ENCODE assay signal across 10 cellular contexts in the genomic region with DNA sequence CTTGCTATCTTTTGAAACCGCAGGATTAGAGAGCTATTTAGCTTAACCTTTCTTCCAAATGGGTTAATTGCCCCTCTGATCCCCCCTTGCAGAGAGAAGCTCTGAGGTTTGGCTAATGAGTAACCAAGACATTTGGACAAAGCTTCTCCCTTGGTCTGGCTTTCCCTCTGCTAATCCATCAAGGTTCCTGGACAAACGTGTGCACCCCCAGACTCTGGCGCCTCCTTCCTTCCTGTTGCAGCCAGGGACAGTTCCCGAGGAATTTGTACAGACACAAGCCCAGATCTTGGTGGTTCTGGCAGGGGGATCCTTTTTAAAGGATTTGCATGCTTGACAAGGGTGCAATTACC.
DNase-seq lines count a peak whose midpoint lies in the region; ATAC-seq lines count a peak whose summit lies in the region.
"Had no signal": no experiment of that assay in that cellular context is flagged by ENCODE, and none has a peak within 500 bp of the region (broad histone marks: within the 10 kb centered on the region; RNA-seq: fewer than 3 reads in every experiment).

No MANE protein-coding gene starts in this region.

- peaks cover 1% of the 10 kb centered on the region for H3K36me3 Mint-ChIP-seq in T-helper 1 cell treated with Interleukin-12 subunit alpha and Interleukin-12 subunit beta and Interleukin-4 antibody, amounts not matched to agents 30 μg/mL and 1 μg/mL, for 36 hours (ENCODE audit: low read depth)
- peaks cover 6% of the 10 kb centered on the region for H3K36me3 Mint-ChIP-seq in stimulated activated effector memory CD8-positive, alpha-beta T cell treated with anti-CD3 and anti-CD28 coated beads, Interleukin-12 subunit alpha, Interleukin-12 subunit beta, amount 100 ng/mL, for 72 hours

- no peak overlapping the region for H3K27ac Mint-ChIP-seq in T-helper 1 cell treated with Interleukin-12 subunit alpha and Interleukin-12 subunit beta and Interleukin-4 antibody, amounts not matched to agents 30 μg/mL and 1 μg/mL, for 36 hours
- no peak overlapping the region for H3K27ac Mint-ChIP-seq in stimulated activated effector memory CD8-positive, alpha-beta T cell treated with anti-CD3 and anti-CD28 coated beads, Interleukin-12 subunit alpha, Interleukin-12 subunit beta, amount 100 ng/mL, for 72 hours

- DNase-seq in T-helper 1 cell: no peak
- peak; percentile 41 for DNase-seq in astrocyte of the hippocampus (ENCODE audit: low read depth, low spot score)
- peak; percentile 55 for DNase-seq in left kidney (ENCODE audit: low read depth, low spot score)
- DNase-seq in stimulated activated effector memory CD8-positive, alpha-beta T cell treated with anti-CD3 and anti-CD28 coated beads, Interleukin-12 subunit alpha, Interleukin-12 subunit beta, amount 100 ng/mL, for 72 hours (ENCODE audit: low spot score in 2 of 2): no peak
- DNase-seq in NK-92 treated with Interleukin-12 subunit alpha and Interleukin-12 subunit beta, amount 100 ng/mL, for 24 hours (lab: John Stamatoyannopoulos, UW): no peak
- DNase-seq in GF-D8 (lab: John Stamatoyannopoulos, UW): no peak
- DNase-seq: activated CD4-positive, CD25-positive, alpha-beta regulatory T cell treated with anti-CD3 and anti-CD28 coated beads, Interleukin-2, amount 50 U/mL, for 72 hours; NCI-H187 treated with DMSO at 0.1 percent for 48 hours had no signal

- peaks cover 56% of the 10 kb centered on the region for H3K27me3 Mint-ChIP-seq in T-helper 1 cell treated with Interleukin-12 subunit alpha and Interleukin-12 subunit beta and Interleukin-4 antibody, amounts not matched to agents 30 μg/mL and 1 μg/mL, for 36 hours (ENCODE audit: low read depth)

- peaks cover 19% of the 10 kb centered on the region for H3K4me1 Mint-ChIP-seq in T-helper 1 cell treated with Interleukin-12 subunit alpha and Interleukin-12 subunit beta and Interleukin-4 antibody, amounts not matched to agents 30 μg/mL and 1 μg/mL, for 36 hours (ENCODE audit: low read depth)
- H3K4me1 Mint-ChIP-seq in stimulated activated effector memory CD8-positive, alpha-beta T cell treated with anti-CD3 and anti-CD28 coated beads, Interleukin-12 subunit alpha, Interleukin-12 subunit beta, amount 100 ng/mL, for 72 hours: peaks cover 24% of the 10 kb centered on the region

- ATAC-seq in stimulated activated effector memory CD8-positive, alpha-beta T cell treated with anti-CD3 and anti-CD28 coated beads, Interleukin-12 subunit alpha, Interleukin-12 subunit beta, amount 100 ng/mL, for 72 hours: no peak
- no peak for ATAC-seq in GM19324 (IDR thresholded peaks at IDR 0.05; ENCODE audit: low FRiP score, unreplicated experiment)

- H3K4me3 Mint-ChIP-seq in T-helper 1 cell treated with Interleukin-12 subunit alpha and Interleukin-12 subunit beta and Interleukin-4 antibody, amounts not matched to agents 30 μg/mL and 1 μg/mL, for 36 hours: peak overlapping the region; percentile 70
- H3K4me3 Mint-ChIP-seq in stimulated activated effector memory CD8-positive, alpha-beta T cell treated with anti-CD3 and anti-CD28 coated beads, Interleukin-12 subunit alpha, Interleukin-12 subunit beta, amount 100 ng/mL, for 72 hours: peak overlapping the region; percentile 81

- H3K9me3 Mint-ChIP-seq in T-helper 1 cell treated with Interleukin-12 subunit alpha and Interleukin-12 subunit beta and Interleukin-4 antibody, amounts not matched to agents 30 μg/mL and 1 μg/mL, for 36 hours: no peaks in the 10 kb centered on the region
- no peaks in the 10 kb centered on the region for H3K9me3 Mint-ChIP-seq in stimulated activated effector memory CD8-positive, alpha-beta T cell treated with anti-CD3 and anti-CD28 coated beads, Interleukin-12 subunit alpha, Interleukin-12 subunit beta, amount 100 ng/mL, for 72 hours

Comparison
In these comparisons a context has a peak if more than half of its experiments do, and no peak if none do; other contexts are left out.
1. DNase-seq: peak in astrocyte of the hippocampus (single experiment) and left kidney (single experiment); none in T-helper 1 cell (0 of 5), stimulated activated effector memory CD8-positive, alpha-beta T cell treated with anti-CD3 and anti-CD28 coated beads, Interleukin-12 subunit alpha, Interleukin-12 subunit beta, amount 100 ng/mL, for 72 hours (0 of 2), NK-92 treated with Interleukin-12 subunit alpha and Interleukin-12 subunit beta, amount 100 ng/mL, for 24 hours (single experiment) and GF-D8 (single experiment).